ENCODE assay signal across 8 cellular contexts in genomic region chr6:90219168-90219985, GRCh38.
A peak's percentile ranks its signal among the peaks of the same experiment; 100 is the strongest.
DNase-seq lines count a peak whose midpoint lies in the region; ATAC-seq lines count a peak whose summit lies in the region.

No MANE protein-coding gene starts in this region.

- H3K36me3 Mint-ChIP-seq in activated naive CD8-positive, alpha-beta T cell treated with anti-CD3 and anti-CD28 coated beads, Interleukin-2, amount 10 ng/mL, durations not matched to agents 7 days and 5 days: peaks cover 25% of the 10 kb centered on the region
- peaks cover 41% of the 10 kb centered on the region for H3K36me3 Mint-ChIP-seq in activated naive CD8-positive, alpha-beta T cell treated with anti-CD3 and anti-CD28 coated beads for 36 hours

- H3K9me3 Mint-ChIP-seq in activated naive CD8-positive, alpha-beta T cell treated with anti-CD3 and anti-CD28 coated beads, Interleukin-2, amount 10 ng/mL, durations not matched to agents 7 days and 5 days: peaks cover 11% of the 10 kb centered on the region
- peaks cover 16% of the 10 kb centered on the region for H3K9me3 Mint-ChIP-seq in activated naive CD8-positive, alpha-beta T cell treated with anti-CD3 and anti-CD28 coated beads for 36 hours

- H3K27ac ChIP-seq in muscle layer of duodenum (ENCODE audit: low read length): peak overlapping the region; percentile 80

- H3K36me3 ChIP-seq in endocrine pancreas (ENCODE audit: control insufficient read depth, insufficient read depth, low read length) (no peaks in the 10 kb centered on the region), muscle layer of duodenum (ENCODE audit: control insufficient read depth in 1 of 2, insufficient read depth in 2 of 2, low read length in 2 of 2) (peaks cover 0 to 16% of the 10 kb centered on the region in 2 donors)

- no peaks in the 10 kb centered on the region for H3K27me3 ChIP-seq in endocrine pancreas (ENCODE audit: control insufficient read depth, insufficient read depth, low read length)
- H3K27me3 ChIP-seq in muscle layer of duodenum (ENCODE audit: low read depth, low read length): no peaks in the 10 kb centered on the region

- POLR2A ChIA-PET in activated naive CD8-positive, alpha-beta T cell treated with anti-CD3 and anti-CD28 coated beads, Interleukin-2, amount 10 ng/mL, durations not matched to agents 7 days and 5 days (lab: Charles Lee): interaction anchor here (0.5 to 2.7 kb wide), 29 partner anchors 8 to 846 kb away, joined by 3 to 29 read pairs (median 5); partner anchors contain the start of gene CASP8AP2

- no peaks in the 10 kb centered on the region for H3K27me3 Mint-ChIP-seq in activated naive CD8-positive, alpha-beta T cell treated with anti-CD3 and anti-CD28 coated beads, Interleukin-2, amount 10 ng/mL, durations not matched to agents 7 days and 5 days
- no peaks in the 10 kb centered on the region for H3K27me3 Mint-ChIP-seq in activated naive CD8-positive, alpha-beta T cell treated with anti-CD3 and anti-CD28 coated beads for 36 hours

- peaks cover 37% of the 10 kb centered on the region for H3K4me1 Mint-ChIP-seq in activated naive CD8-positive, alpha-beta T cell treated with anti-CD3 and anti-CD28 coated beads, Interleukin-2, amount 10 ng/mL, durations not matched to agents 7 days and 5 days
- H3K4me1 Mint-ChIP-seq in activated naive CD8-positive, alpha-beta T cell treated with anti-CD3 and anti-CD28 coated beads for 36 hours: peaks cover 40% of the 10 kb centered on the region

- peak; percentile 30 for ATAC-seq in activated naive CD8-positive, alpha-beta T cell treated with anti-CD3 and anti-CD28 coated beads, Interleukin-2, amount 10 ng/mL, durations not matched to agents 7 days and 5 days (ENCODE audit: low read depth)
- ATAC-seq in GM21576 (IDR thresholded peaks at IDR 0.05; ENCODE audit: unreplicated experiment) (no peak), HG02852 (IDR thresholded peaks at IDR 0.05; ENCODE audit: unreplicated experiment) (no peak), HG03469 (IDR thresholded peaks at IDR 0.05; ENCODE audit: unreplicated experiment) (no peak)

- no peak overlapping the region for H3K4me3 Mint-ChIP-seq in activated naive CD8-positive, alpha-beta T cell treated with anti-CD3 and anti-CD28 coated beads, Interleukin-2, amount 10 ng/mL, durations not matched to agents 7 days and 5 days
- no peak overlapping the region for H3K4me3 Mint-ChIP-seq in activated naive CD8-positive, alpha-beta T cell treated with anti-CD3 and anti-CD28 coated beads for 36 hours

- H3K27ac Mint-ChIP-seq in activated naive CD8-positive, alpha-beta T cell treated with anti-CD3 and anti-CD28 coated beads, Interleukin-2, amount 10 ng/mL, durations not matched to agents 7 days and 5 days: no peak overlapping the region
- H3K27ac Mint-ChIP-seq in activated naive CD8-positive, alpha-beta T cell treated with anti-CD3 and anti-CD28 coated beads for 36 hours: no peak overlapping the region

- H3K4me3 ChIP-seq in endocrine pancreas (ENCODE audit: control insufficient read depth, insufficient read depth, low read length) (peak overlapping the region; percentile 27), muscle layer of duodenum (ENCODE audit: low read depth in 1 of 2, low read length in 2 of 2) (peak overlapping the region; percentile 25 to 49)

- H3K9ac ChIP-seq in endocrine pancreas (ENCODE audit: control insufficient read depth, insufficient read depth, low read length): peak overlapping the region; percentile 58

- DNase-seq in activated naive CD8-positive, alpha-beta T cell treated with anti-CD3 and anti-CD28 coated beads, Interleukin-2, amount 10 ng/mL, durations not matched to agents 7 days and 5 days: no peak
- DNase-seq in activated naive CD8-positive, alpha-beta T cell treated with anti-CD3 and anti-CD28 coated beads for 36 hours: no peak
- DNase-seq in NCI-H82 treated with DMSO at 0.1 percent for 48 hours (lab: John Stamatoyannopoulos, UW; ENCODE audit: unreplicated experiment): peak; percentile 66

- H3K9me3 ChIP-seq in endocrine pancreas (ENCODE audit: control insufficient read depth, low read length): no peaks in the 10 kb centered on the region
- H3K9me3 ChIP-seq in muscle layer of duodenum (ENCODE audit: control insufficient read depth in 1 of 2, low read length in 2 of 2): peaks cover 0 to 6% of the 10 kb centered on the region in 2 donors

- H3K4me1 ChIP-seq in endocrine pancreas (ENCODE audit: control insufficient read depth, insufficient read depth, low read length) (peaks cover 21% of the 10 kb centered on the region), muscle layer of duodenum (ENCODE audit: control insufficient read depth in 1 of 2, insufficient read depth in 2 of 2, low read length in 2 of 2) (peaks cover 6 to 17% of the 10 kb centered on the region in 2 donors)
